In the genomic region with DNA sequence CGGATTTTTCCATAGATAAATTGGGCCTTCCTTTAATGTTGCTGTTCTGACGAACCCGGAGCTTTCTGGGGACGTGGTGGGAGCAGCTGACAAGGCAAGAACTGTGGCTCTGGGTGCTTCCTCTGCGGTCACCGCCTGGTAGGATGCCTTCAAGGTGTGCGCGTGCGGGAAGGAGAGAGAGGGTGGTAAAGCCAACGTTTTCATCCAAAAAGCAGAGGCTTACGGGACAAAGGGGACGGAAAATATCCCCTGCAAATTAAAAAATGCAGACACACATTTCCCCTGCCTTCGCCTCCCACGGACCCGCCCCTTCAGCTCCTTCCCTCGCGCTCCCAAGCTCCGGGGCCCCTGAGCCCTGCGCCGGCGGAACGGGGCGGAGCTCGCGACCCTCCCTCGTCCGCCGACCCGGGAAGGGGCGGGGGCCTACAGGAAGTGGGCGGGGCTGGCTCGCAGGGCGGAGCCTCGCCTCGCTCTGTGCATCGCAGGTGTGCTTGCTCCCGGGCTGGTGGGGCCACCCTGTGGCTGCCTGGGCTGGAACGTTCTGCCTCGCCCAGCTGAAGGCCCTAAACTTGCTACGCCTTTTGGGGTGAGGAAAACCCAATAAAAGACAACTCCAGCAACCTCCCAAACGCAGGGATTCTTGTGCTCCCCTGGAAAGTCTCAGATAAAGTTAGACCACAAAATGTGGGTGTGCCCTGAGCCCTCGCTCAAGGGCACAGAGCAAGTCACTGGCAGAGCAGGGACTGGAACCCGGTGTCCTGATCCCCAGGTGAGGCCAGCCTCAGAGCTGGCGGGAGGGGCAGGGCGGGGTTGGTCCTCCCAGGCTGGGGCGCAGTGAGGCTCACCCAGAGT, we compare ENCODE assay signal across 1 cellular context.
A peak's percentile ranks its signal among the peaks of the same experiment; 100 is the strongest.
TF ChIP-seq lines count a peak whose summit lies in the region.

No MANE protein-coding gene starts in this region.

TF ChIP-seq in HepG2, 621 proteins besides CTCF, POLR2A, EP300 and RAD21 (continued from another document and continues in another):
- TF ChIP-seq ZBTB2 (CRISPR knock-in tag; IDR thresholded peaks at IDR 0.05; ENCODE audit: low read depth): peak; percentile 67; the same call in 1 of the 2 replicates
- TF ChIP-seq BRCA1 (CRISPR knock-in tag; IDR thresholded peaks at IDR 0.05): peak; percentile 73; the same call in 1 of the 2 replicates
- TF ChIP-seq CEBPZ (IDR thresholded peaks at IDR 0.05; ENCODE audit: low read length): no peak
- no peak for TF ChIP-seq ZNF407 (CRISPR knock-in tag; IDR thresholded peaks at IDR 0.05; ENCODE audit: not compliant biosample characterization)
- 0 out of 2 replicates have a peak, but pooled peaks have one; percentile 74 for TF ChIP-seq MXD3 (CRISPR knock-in tag; IDR thresholded peaks at IDR 0.05)
- TF ChIP-seq, protein P1, sequence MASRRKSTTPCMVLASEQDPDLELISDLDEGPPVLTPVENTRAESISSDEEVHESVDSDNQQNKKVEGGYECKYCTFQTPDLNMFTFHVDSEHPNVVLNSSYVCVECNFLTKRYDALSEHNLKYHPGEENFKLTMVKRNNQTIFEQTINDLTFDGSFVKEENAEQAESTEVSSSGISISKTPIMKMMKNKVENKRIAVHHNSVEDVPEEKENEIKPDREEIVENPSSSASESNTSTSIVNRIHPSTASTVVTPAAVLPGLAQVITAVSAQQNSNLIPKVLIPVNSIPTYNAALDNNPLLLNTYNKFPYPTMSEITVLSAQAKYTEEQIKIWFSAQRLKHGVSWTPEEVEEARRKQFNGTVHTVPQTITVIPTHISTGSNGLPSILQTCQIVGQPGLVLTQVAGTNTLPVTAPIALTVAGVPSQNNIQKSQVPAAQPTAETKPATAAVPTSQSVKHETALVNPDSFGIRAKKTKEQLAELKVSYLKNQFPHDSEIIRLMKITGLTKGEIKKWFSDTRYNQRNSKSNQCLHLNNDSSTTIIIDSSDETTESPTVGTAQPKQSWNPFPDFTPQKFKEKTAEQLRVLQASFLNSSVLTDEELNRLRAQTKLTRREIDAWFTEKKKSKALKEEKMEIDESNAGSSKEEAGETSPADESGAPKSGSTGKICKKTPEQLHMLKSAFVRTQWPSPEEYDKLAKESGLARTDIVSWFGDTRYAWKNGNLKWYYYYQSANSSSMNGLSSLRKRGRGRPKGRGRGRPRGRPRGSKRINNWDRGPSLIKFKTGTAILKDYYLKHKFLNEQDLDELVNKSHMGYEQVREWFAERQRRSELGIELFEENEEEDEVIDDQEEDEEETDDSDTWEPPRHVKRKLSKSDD (CRISPR knock-in tag; IDR thresholded peaks at IDR 0.05; ENCODE audit: low read depth): no peak
- TF ChIP-seq U2AF1 (optimal IDR thresholded peaks at IDR 0.05; ENCODE audit: low read depth, low read length): no peak
- peak; percentile 54 for TF ChIP-seq BCL6 (CRISPR knock-in tag; IDR thresholded peaks at IDR 0.05)
- TF ChIP-seq ZNF574 (CRISPR knock-in tag; IDR thresholded peaks at IDR 0.05): peak; percentile 85
- peak; percentile 84; the same call in 1 of the 2 replicates for TF ChIP-seq ZNF788 (CRISPR knock-in tag; IDR thresholded peaks at IDR 0.05; ENCODE audit: borderline replicate concordance)
- TF ChIP-seq ZFP36 (IDR thresholded peaks at IDR 0.05; ENCODE audit: borderline replicate concordance, low read depth, low read length, partially characterized antibody): no peak
- no peak for TF ChIP-seq ZNF432 (CRISPR knock-in tag; IDR thresholded peaks at IDR 0.05; ENCODE audit: borderline replicate concordance)
- TF ChIP-seq, protein P2, sequence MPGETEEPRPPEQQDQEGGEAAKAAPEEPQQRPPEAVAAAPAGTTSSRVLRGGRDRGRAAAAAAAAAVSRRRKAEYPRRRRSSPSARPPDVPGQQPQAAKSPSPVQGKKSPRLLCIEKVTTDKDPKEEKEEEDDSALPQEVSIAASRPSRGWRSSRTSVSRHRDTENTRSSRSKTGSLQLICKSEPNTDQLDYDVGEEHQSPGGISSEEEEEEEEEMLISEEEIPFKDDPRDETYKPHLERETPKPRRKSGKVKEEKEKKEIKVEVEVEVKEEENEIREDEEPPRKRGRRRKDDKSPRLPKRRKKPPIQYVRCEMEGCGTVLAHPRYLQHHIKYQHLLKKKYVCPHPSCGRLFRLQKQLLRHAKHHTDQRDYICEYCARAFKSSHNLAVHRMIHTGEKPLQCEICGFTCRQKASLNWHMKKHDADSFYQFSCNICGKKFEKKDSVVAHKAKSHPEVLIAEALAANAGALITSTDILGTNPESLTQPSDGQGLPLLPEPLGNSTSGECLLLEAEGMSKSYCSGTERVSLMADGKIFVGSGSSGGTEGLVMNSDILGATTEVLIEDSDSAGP (CRISPR knock-in tag; IDR thresholded peaks at IDR 0.05; ENCODE audit: borderline replicate concordance): peak; percentile 63; the same call in 1 of the 2 replicates
- TF ChIP-seq ASH2L (IDR thresholded peaks at IDR 0.05; ENCODE audit: insufficient read length, low read depth, low read length): no peak
- no peak; the same call in 1 of the 2 replicates for TF ChIP-seq GZF1 (CRISPR knock-in tag; IDR thresholded peaks at IDR 0.05)
- no peak for TF ChIP-seq HCFC1 (IDR thresholded peaks at IDR 0.05; ENCODE audit: low read depth, low read length)
- no peak for TF ChIP-seq ATF6 (CRISPR knock-in tag; conservative IDR thresholded peaks at IDR 0.05)
- no peak for TF ChIP-seq ZNF329 (CRISPR knock-in tag; IDR thresholded peaks at IDR 0.05; ENCODE audit: low read depth)
- TF ChIP-seq CCDC6 (CRISPR knock-in tag; IDR thresholded peaks at IDR 0.05): peak; percentile 82; the same call in 1 of the 2 replicates
- TF ChIP-seq MED1 (CRISPR knock-in tag; IDR thresholded peaks at IDR 0.05): peak; percentile 55; the same call in 1 of the 2 replicates
- TF ChIP-seq RFXAP (CRISPR knock-in tag; IDR thresholded peaks at IDR 0.05; ENCODE audit: borderline replicate concordance): peak; percentile 91
- TF ChIP-seq ZNF577 (CRISPR knock-in tag; IDR thresholded peaks at IDR 0.05; ENCODE audit: borderline replicate concordance, low read depth): no peak
